In the genomic region with DNA sequence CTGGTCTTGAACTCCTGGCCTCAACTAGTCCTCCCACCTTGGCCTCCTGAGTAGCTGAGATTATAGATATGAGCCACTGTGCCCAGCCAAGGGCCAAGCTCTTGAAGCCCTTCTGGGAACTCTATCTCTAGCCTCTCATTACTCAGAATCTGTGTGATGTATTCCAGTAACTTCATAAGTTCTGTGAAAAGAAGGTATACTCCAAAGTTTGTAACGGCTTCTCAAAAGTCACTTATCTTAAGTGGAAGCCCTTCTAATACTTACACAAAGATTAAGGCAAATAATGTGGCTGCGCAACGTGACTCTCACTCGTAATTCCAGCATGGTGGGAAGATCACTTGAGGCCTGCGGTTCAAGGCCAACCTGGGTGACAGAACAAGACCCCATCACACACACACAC, we compare ENCODE assay signal across 31 cellular contexts. TPM values are rescaled to one million over a fixed set of nuclear protein-coding genes. Genes with fewer than 3 reads are reported as not detected.
"Had no signal": no experiment of that assay in that cellular context is flagged by ENCODE, and none has a peak within 500 bp of the region (broad histone marks: within the 10 kb centered on the region; RNA-seq: fewer than 3 reads in every experiment).

No MANE protein-coding gene starts in this region.

- H3K9me3 Mint-ChIP-seq: mesothelial cell of epicardium; naive B cell; natural killer cell; nephron progenitor cell; neural progenitor cell; stimulated activated naive B cell treated with anti-CD40 and anti-IgM and Interleukin-4, amounts not matched to agents 10 μg/mL and 1 μg/mL and 100 μg/mL, for 72 hours had no signal

- ATAC-seq: heart right ventricle; left cardiac atrium; left lobe of liver; natural killer cell; right lobe of liver; stimulated activated naive B cell treated with anti-CD40 and anti-IgM and Interleukin-4, amounts not matched to agents 10 μg/mL and 1 μg/mL and 100 μg/mL, for 72 hours; stimulated activated naive CD8-positive, alpha-beta T cell treated with anti-CD3 and anti-CD28 coated beads, Interleukin-15, Interleukin-2, amounts not matched to agents 100 U/mL and 50 U/mL, for 24 hours had no signal

- DNase-seq: heart right ventricle; islet precursor cell; kidney glomerular epithelial cell; left cardiac atrium; mammary epithelial cell; mesenchymal stem cell; naive B cell; natural killer cell; nephron progenitor cell; ovary; right lobe of liver; stimulated activated CD4-positive, alpha-beta T cell treated with anti-CD3 and anti-CD28 coated beads, Interleukin-1b, Interleukin-23, amount 100 ng/mL, for 48 hours; stimulated activated CD4-positive, alpha-beta T cell treated with anti-CD3 and anti-CD28 coated beads, Interleukin-2, amount 100 ng/mL, for 48 hours; stimulated activated CD4-positive, alpha-beta T cell treated with anti-CD3 and anti-CD28 coated beads, Interleukin-4, amount 100 ng/mL, for 4 hours; stimulated activated CD8-positive, alpha-beta memory T cell treated with anti-CD3 and anti-CD28 coated beads, Interleukin-4, amount 100 ng/mL, for 48 hours; stimulated activated naive B cell treated with anti-CD40 and anti-IgM and Interleukin-4, amounts not matched to agents 10 μg/mL and 1 μg/mL and 100 μg/mL, for 72 hours; stimulated activated naive CD8-positive, alpha-beta T cell treated with anti-CD3 and anti-CD28 coated beads, Interleukin-15, Interleukin-2, amounts not matched to agents 100 U/mL and 50 U/mL, for 24 hours; stomach; tibial artery; trophoblast cell had no signal

- H3K4me1 Mint-ChIP-seq: mesothelial cell of epicardium, naive B cell, natural killer cell, neural progenitor cell had no signal

- H3K27me3 ChIP-seq: heart right ventricle, hepatocyte, neural progenitor cell, ovary, right atrium auricular region, right lobe of liver, stomach, suprapubic skin, tibial artery had no signal

- H3K4me1 ChIP-seq: neural progenitor cell had no signal

- H3K27ac ChIP-seq: heart right ventricle, hepatocyte, neural progenitor cell, ovary, right atrium auricular region, right lobe of liver, stomach, suprapubic skin, thoracic aorta, tibial artery had no signal

- H3K27ac Mint-ChIP-seq: mesothelial cell of epicardium; natural killer cell; nephron progenitor cell; neural progenitor cell; progenitor cell of endocrine pancreas; stimulated activated naive B cell treated with anti-CD40 and anti-IgM and Interleukin-4, amounts not matched to agents 10 μg/mL and 1 μg/mL and 100 μg/mL, for 72 hours had no signal

- H3K36me3 ChIP-seq: neural progenitor cell, ovary, thoracic aorta had no signal

- H3K4me3 ChIP-seq: heart right ventricle, hepatocyte, neural progenitor cell, ovary, right atrium auricular region, right lobe of liver, smooth muscle cell, stomach, suprapubic skin, thoracic aorta, tibial artery had no signal

- H3K27me3 Mint-ChIP-seq: naive B cell; progenitor cell of endocrine pancreas; stimulated activated naive B cell treated with anti-CD40 and anti-IgM and Interleukin-4, amounts not matched to agents 10 μg/mL and 1 μg/mL and 100 μg/mL, for 72 hours had no signal

- H3K9me3 ChIP-seq: heart right ventricle, ovary, right atrium auricular region, right lobe of liver, stomach, suprapubic skin, thoracic aorta, tibial artery had no signal

- H3K4me3 Mint-ChIP-seq: mesothelial cell of epicardium; naive B cell; natural killer cell; nephron progenitor cell; neural progenitor cell; stimulated activated naive B cell treated with anti-CD40 and anti-IgM and Interleukin-4, amounts not matched to agents 10 μg/mL and 1 μg/mL and 100 μg/mL, for 72 hours had no signal

- H3K36me3 Mint-ChIP-seq: naive B cell, natural killer cell had no signal

RNA-seq across cellular contexts. Expression of a gene that starts 23.5 kb away (rescaled TPM):
- total RNA-seq: mononuclear cell, natural killer cell, pulmonary artery endothelial cell, suprapubic skin had no signal
- polyA plus RNA-seq: heart right ventricle, mammary epithelial cell, stomach had no signal

RNA-seq across cellular contexts. Expression of a gene that starts 34.7 kb away (rescaled TPM):
- total RNA-seq: mononuclear cell had no signal
